23 cellular contexts compared by ENCODE assay signal in genomic region chr12:8075935-8076334, GRCh38. TPM values are rescaled to one million over a fixed set of nuclear protein-coding genes. Genes with fewer than 3 reads are reported as not detected.
DNase-seq lines count a peak whose midpoint lies in the region; ATAC-seq, FAIRE-seq and TF ChIP-seq lines count a peak whose summit lies in the region.
"Had no signal": no experiment of that assay in that cellular context is flagged by ENCODE, and none has a peak within 500 bp of the region (broad histone marks: within the 10 kb centered on the region; RNA-seq: fewer than 3 reads in every experiment).

No MANE protein-coding gene starts in this region.

- no peak overlapping the region for H2AFZ ChIP-seq in HepG2 (ENCODE audit: low read length)
- H2AFZ ChIP-seq: GM23338 had no signal

- H3K4me3 ChIP-seq in HepG2 (replicated peaks in 1 of 3; ENCODE audit: insufficient read depth in 1 of 3, low read depth in 2 of 3, low read length in 3 of 3) (no peak overlapping the region), right lobe of liver (no peak overlapping the region), small intestine (ENCODE audit: low read depth in 1 of 2, low read length in 2 of 2) (no peak overlapping the region)
- H3K4me3 ChIP-seq: BLaER1, GM12878, GM23338 had no signal

- H3K27ac ChIP-seq in HepG2 (ENCODE audit: extremely low read length, insufficient read depth, low read length) (no peak overlapping the region), right lobe of liver (no peak overlapping the region), small intestine (ENCODE audit: low read depth in 1 of 2, low read length in 1 of 2) (no peak overlapping the region)
- H3K27ac ChIP-seq: 22Rv1, BLaER1, C4-2B had no signal

- intact Hi-C loops in HepG2 (cut with micrococcal nuclease; ENCODE audit: unreplicated experiment), result no loop called here
- intact Hi-C loops in right lobe of liver (cut with DNase I), result no loop called here

- no peaks in the 10 kb centered on the region for H3K79me2 ChIP-seq in HepG2 (ENCODE audit: insufficient read depth, low read length)

- no peak for FAIRE-seq in HepG2 (lab: Jason Lieb, UNC)
- FAIRE-seq in frontal cortex (lab: Jason Lieb, UNC), result peak; percentile 10
- peak; percentile 55 for FAIRE-seq in small intestine (lab: Jason Lieb, UNC)
- FAIRE-seq: A204.1, D721Med, GM12878, GM19239 had no signal

- TF ChIP-seq POLR2A in HepG2 (IDR thresholded peaks at IDR 0.05; ENCODE audit: insufficient read depth in 1 of 2, low read depth in 2 of 2, low read length in 2 of 2) (no peak), right lobe of liver (IDR thresholded peaks at IDR 0.05) (no peak)

- WGBS in HepG2 (ENCODE audit: low lambda C conversion rate), result 38% methylated on average over 6 of the region's 6 CpGs
- 51% methylated on average over 6 of the region's 6 CpGs for WGBS in right lobe of liver (ENCODE audit: insufficient coverage, low coverage, low lambda C conversion rate, missing lambda C conversion rate)
- WGBS in small intestine, 3 donors, result 75 to 91% (median 85%) methylated on average over 6 of the region's 6 CpGs

- H3K36me3 ChIP-seq in HepG2 (replicated peaks in 1 of 2; ENCODE audit: control insufficient read depth in 1 of 2, insufficient read depth in 2 of 2, low read length in 2 of 2) (no peaks in the 10 kb centered on the region), right lobe of liver (no peaks in the 10 kb centered on the region), small intestine (ENCODE audit: control insufficient read depth in 2 of 2, insufficient read depth in 2 of 2, low read length in 2 of 2) (no peaks in the 10 kb centered on the region)
- H3K36me3 ChIP-seq: BLaER1 had no signal

- no peak overlapping the region for H3K9ac ChIP-seq in HepG2 (ENCODE audit: insufficient read depth, low read depth, low read length)
- H3K9ac ChIP-seq: BLaER1 had no signal

- POLR2A ChIA-PET in HepG2 (lab: Yijun Ruan, JAX), result no interaction called here

- TF ChIP-seq EP300 in HepG2 (IDR thresholded peaks at IDR 0.05; ENCODE audit: low read depth in 2 of 2, low read length in 2 of 2) (no peak), HepG2 (CRISPR knock-in tag; IDR thresholded peaks at IDR 0.05; ENCODE audit: borderline replicate concordance) (no peak)

- H3K4me2 ChIP-seq in HepG2 (ENCODE audit: low read depth, low read length), result no peak overlapping the region
- H3K4me2 ChIP-seq: BLaER1, GM23338 had no signal

- H3K27me3 ChIP-seq in HepG2 (ENCODE audit: control insufficient read depth in 1 of 2, insufficient read depth in 2 of 2, low read length in 2 of 2) (peaks cover 0 to 2% of the 10 kb centered on the region in 2 experiments; a peak in 1 of 5 replicates), right lobe of liver (no peaks in the 10 kb centered on the region), small intestine (ENCODE audit: control insufficient read depth in 2 of 2, insufficient read depth in 2 of 2, low read length in 2 of 2) (no peaks in the 10 kb centered on the region)
- H3K27me3 ChIP-seq: BLaER1 had no signal

- no peak for TF ChIP-seq CTCF in HepG2 (CRISPR knock-in tag; IDR thresholded peaks at IDR 0.05)
- no peak for TF ChIP-seq CTCF in right lobe of liver (IDR thresholded peaks at IDR 0.05)

- ATAC-seq in HepG2 (no peak), right lobe of liver (no peak)
- ATAC-seq: GM12878, GM23338, HCT116 had no signal

- no peak for TF ChIP-seq RAD21 in HepG2 (CRISPR knock-in tag; IDR thresholded peaks at IDR 0.05)

- H4K20me1 ChIP-seq in HepG2 (ENCODE audit: insufficient read depth, low read length), result no peaks in the 10 kb centered on the region
- H4K20me1 ChIP-seq: BLaER1 had no signal

- H3K4me1 ChIP-seq in HepG2 (ENCODE audit: insufficient read depth, low read length), result peaks cover 11% of the 10 kb centered on the region
- H3K4me1 ChIP-seq in right lobe of liver, result no peaks in the 10 kb centered on the region
- H3K4me1 ChIP-seq in small intestine (ENCODE audit: control insufficient read depth in 2 of 2, insufficient read depth in 1 of 2, low read depth in 1 of 2, low read length in 1 of 2), result no peaks in the 10 kb centered on the region

- no peaks in the 10 kb centered on the region for H3K9me3 ChIP-seq in HepG2 (ENCODE audit: low read length)
- H3K9me3 ChIP-seq in right lobe of liver, result no peaks in the 10 kb centered on the region
- H3K9me3 ChIP-seq in small intestine (ENCODE audit: control insufficient read depth, low read depth), result no peaks in the 10 kb centered on the region
- H3K9me3 ChIP-seq: BLaER1 had no signal

- no TSS peak for BruUV-seq in HepG2 (replicated peaks; lab: Mats Ljungman, UMichigan)

- CTCF ChIA-PET in HepG2 (lab: Yijun Ruan, JAX; ENCODE audit: low intra/inter-chr PET ratio, low total read pairs), result no interaction called here

- in situ Hi-C loops in HepG2 (cut with HindIII; ENCODE audit: extremely low pct_ligation_motif_present, low pct_unique_long_range_greater_than_20kb), result no loop called here

- DNase-seq in HepG2 (ENCODE audit: low spot score) (no peak), right lobe of liver (no peak), frontal cortex (ENCODE audit: low spot score in 2 of 2) (no peak), small intestine (no peak), NCI-H2081 (lab: John Stamatoyannopoulos, UW) (no peak)
- no peak for DNase-seq in stimulated activated naive CD4-positive, alpha-beta T cell treated with Interleukin-2 at 50 U/mL for 16 hours (lab: John Stamatoyannopoulos, UW)
- DNase-seq: CD4-positive, alpha-beta T cell; CD8-positive, alpha-beta memory T cell; DMS 273 treated with DMSO at 0.1 percent for 48 hours; DMS79; EL; GDM1; H9 had no signal

RNA-seq across cellular contexts. Expression of gene NECAP1, which starts 6.1 kb away (rescaled TPM):
- total RNA-seq in HepG2 (2016; rRNA removed; fragmentation: Illumina TruSeq; extraction: Trizol), result 28.4 and 33.8 TPM in 2 replicates
- 3.8 and 4.0 TPM in 2 replicates for total RNA-seq in HepG2 (2016; cell fraction: cytosol; rRNA removed; fragmentation: Illumina TruSeq; extraction: Trizol; ENCODE audit: low read depth)
- total RNA-seq in HepG2 (2016; cell fraction: insoluble cytoplasmic fraction; rRNA removed; fragmentation: Illumina TruSeq; extraction: Trizol), result 28.8 and 35.2 TPM in 2 replicates
- 10.9 and 13.5 TPM in 2 replicates for total RNA-seq in HepG2 (2016; cell fraction: membrane; rRNA removed; fragmentation: Illumina TruSeq; extraction: Trizol)
- 19.3 and 24.6 TPM in 2 replicates for total RNA-seq in HepG2 (2016; cell fraction: nucleus; rRNA removed; fragmentation: Illumina TruSeq; extraction: Trizol)
- 17.7 and 24.4 TPM in 2 replicates for polyA plus RNA-seq in HepG2 (2011; rRNA removed)
- polyA plus RNA-seq in HepG2 (2011; cell fraction: cytosol; rRNA removed), result 23.1 and 25.7 TPM in 2 replicates
- 23.3 and 25.9 TPM in 2 replicates for polyA plus RNA-seq in HepG2 (2011; cell fraction: nucleus; rRNA removed)
- polyA plus RNA-seq in HepG2 (2012), result 13.2 and 15.4 TPM in 2 replicates
- 1.1 and 1.3 TPM in 2 replicates for polyA plus RNA-seq in HepG2 (2016; cell fraction: cytosol; fragmentation: Illumina TruSeq; extraction: Trizol; ENCODE audit: low read depth)
- polyA plus RNA-seq in HepG2 (2016; cell fraction: insoluble cytoplasmic fraction; fragmentation: Illumina TruSeq; extraction: Trizol; ENCODE audit: low read depth), result 29.8 and 32.2 TPM in 2 replicates
- polyA plus RNA-seq in HepG2 (2016; cell fraction: membrane; fragmentation: Illumina TruSeq; extraction: Trizol; ENCODE audit: low read depth), result 3.2 and 4.2 TPM in 2 replicates
- polyA plus RNA-seq in HepG2 (2016; cell fraction: nucleus; fragmentation: Illumina TruSeq; extraction: Trizol; ENCODE audit: insufficient read depth, low read depth), result 25.5 and 30.5 TPM in 2 replicates
- 23.1 and 37.5 TPM in 2 replicates for polyA minus RNA-seq in HepG2 (2011; rRNA and poly(A)+ RNA removed; ENCODE audit: low replicate concordance)
- 20.2 and 23.5 TPM in 2 replicates for polyA minus RNA-seq in HepG2 (2011; cell fraction: cytosol; rRNA and poly(A)+ RNA removed)
- polyA minus RNA-seq in HepG2 (2011; cell fraction: nucleus; rRNA and poly(A)+ RNA removed), result 20.9 and 33.4 TPM in 2 replicates
- total RNA-seq in right lobe of liver, result 10 to 100 TPM; 12.9 to 32.1 (median 17.1) TPM
- 198 TPM for total RNA-seq in frontal cortex
- 10 to 100 TPM; 23.6 to 49.0 (median 33.2) TPM for polyA plus RNA-seq in small intestine

RNA-seq across cellular contexts. Expression of gene C3AR1, which starts 9.8 kb away (rescaled TPM):
- total RNA-seq in HepG2 (2016; rRNA removed; fragmentation: Illumina TruSeq; extraction: Trizol), result not detected in 2 replicates
- not detected in 2 replicates for total RNA-seq in HepG2 (2016; cell fraction: cytosol; rRNA removed; fragmentation: Illumina TruSeq; extraction: Trizol; ENCODE audit: low read depth)
- not detected in 2 replicates for total RNA-seq in HepG2 (2016; cell fraction: insoluble cytoplasmic fraction; rRNA removed; fragmentation: Illumina TruSeq; extraction: Trizol)
- total RNA-seq in HepG2 (2016; cell fraction: membrane; rRNA removed; fragmentation: Illumina TruSeq; extraction: Trizol), result not detected in 2 replicates
- total RNA-seq in HepG2 (2016; cell fraction: nucleus; rRNA removed; fragmentation: Illumina TruSeq; extraction: Trizol), result not detected in 2 replicates
- polyA plus RNA-seq in HepG2 (2011; rRNA removed), result not detected in 2 replicates
- not detected in 2 replicates for polyA plus RNA-seq in HepG2 (2011; cell fraction: cytosol; rRNA removed)
- not detected in 2 replicates for polyA plus RNA-seq in HepG2 (2011; cell fraction: nucleus; rRNA removed)
- not detected in 2 replicates for polyA plus RNA-seq in HepG2 (2012)
- not detected in 2 replicates for polyA plus RNA-seq in HepG2 (2016; cell fraction: cytosol; fragmentation: Illumina TruSeq; extraction: Trizol; ENCODE audit: low read depth)
- not detected in 2 replicates for polyA plus RNA-seq in HepG2 (2016; cell fraction: insoluble cytoplasmic fraction; fragmentation: Illumina TruSeq; extraction: Trizol; ENCODE audit: low read depth)
- polyA plus RNA-seq in HepG2 (2016; cell fraction: membrane; fragmentation: Illumina TruSeq; extraction: Trizol; ENCODE audit: low read depth), result not detected in 2 replicates
- polyA plus RNA-seq in HepG2 (2016; cell fraction: nucleus; fragmentation: Illumina TruSeq; extraction: Trizol; ENCODE audit: insufficient read depth, low read depth), result not detected in 2 replicates
- not detected in 2 replicates for polyA minus RNA-seq in HepG2 (2011; rRNA and poly(A)+ RNA removed; ENCODE audit: low replicate concordance)
- polyA minus RNA-seq in HepG2 (2011; cell fraction: cytosol; rRNA and poly(A)+ RNA removed), result not detected in 2 replicates
- not detected in 2 replicates for polyA minus RNA-seq in HepG2 (2011; cell fraction: nucleus; rRNA and poly(A)+ RNA removed)
- 10 to 100 TPM in 1 of 6 experiments, 1 to 10 TPM in 5; 2.0 to 11.9 (median 3.8) TPM for total RNA-seq in right lobe of liver
- 1.6 TPM for total RNA-seq in frontal cortex
- 1 to 10 TPM; 2.7 to 7.5 (median 2.9) TPM for polyA plus RNA-seq in small intestine
- total RNA-seq: GM23338, H9 had no signal
- polyA plus RNA-seq: GM23338 had no signal

RNA-seq across cellular contexts. Expression of gene FOXJ2, which starts 43.4 kb away (rescaled TPM):
- total RNA-seq in HepG2 (2016; rRNA removed; fragmentation: Illumina TruSeq; extraction: Trizol) (2.2 and 3.0 TPM in 2 replicates), right lobe of liver (1 to 10 TPM; 4.4 to 5.7 (median 4.8) TPM), frontal cortex (6.1 TPM)
- total RNA-seq in HepG2 (2016; cell fraction: cytosol; rRNA removed; fragmentation: Illumina TruSeq; extraction: Trizol; ENCODE audit: low read depth), result 0.40 and 0.79 TPM in 2 replicates
- total RNA-seq in HepG2 (2016; cell fraction: insoluble cytoplasmic fraction; rRNA removed; fragmentation: Illumina TruSeq; extraction: Trizol), result 1.9 and 2.6 TPM in 2 replicates
- 1.6 and 1.8 TPM in 2 replicates for total RNA-seq in HepG2 (2016; cell fraction: membrane; rRNA removed; fragmentation: Illumina TruSeq; extraction: Trizol)
- total RNA-seq in HepG2 (2016; cell fraction: nucleus; rRNA removed; fragmentation: Illumina TruSeq; extraction: Trizol), result 3.4 and 3.8 TPM in 2 replicates
- polyA plus RNA-seq in HepG2 (2011; rRNA removed) (2.4 and 2.9 TPM in 2 replicates), small intestine (1 to 10 TPM; 3.8 to 6.8 (median 4.0) TPM)
- 1.2 and 1.3 TPM in 2 replicates for polyA plus RNA-seq in HepG2 (2011; cell fraction: cytosol; rRNA removed)
- 4.7 and 5.1 TPM in 2 replicates for polyA plus RNA-seq in HepG2 (2011; cell fraction: nucleus; rRNA removed)
- polyA plus RNA-seq in HepG2 (2012), result 2.9 and 4.3 TPM in 2 replicates
- 0.14 and 0.19 TPM in 2 replicates for polyA plus RNA-seq in HepG2 (2016; cell fraction: cytosol; fragmentation: Illumina TruSeq; extraction: Trizol; ENCODE audit: low read depth)
- 2.9 and 3.1 TPM in 2 replicates for polyA plus RNA-seq in HepG2 (2016; cell fraction: insoluble cytoplasmic fraction; fragmentation: Illumina TruSeq; extraction: Trizol; ENCODE audit: low read depth)
- polyA plus RNA-seq in HepG2 (2016; cell fraction: membrane; fragmentation: Illumina TruSeq; extraction: Trizol; ENCODE audit: low read depth), result 0.69 and 0.73 TPM in 2 replicates
- 6.6 and 7.8 TPM in 2 replicates for polyA plus RNA-seq in HepG2 (2016; cell fraction: nucleus; fragmentation: Illumina TruSeq; extraction: Trizol; ENCODE audit: insufficient read depth, low read depth)
- polyA minus RNA-seq in HepG2 (2011; rRNA and poly(A)+ RNA removed; ENCODE audit: low replicate concordance), result 4.0 and 8.3 TPM in 2 replicates
- 1.7 and 1.9 TPM in 2 replicates for polyA minus RNA-seq in HepG2 (2011; cell fraction: cytosol; rRNA and poly(A)+ RNA removed)
- 2.8 and 3.6 TPM in 2 replicates for polyA minus RNA-seq in HepG2 (2011; cell fraction: nucleus; rRNA and poly(A)+ RNA removed)

RNA-seq across cellular contexts. Expression of gene CLEC4A, which starts 47.5 kb away (rescaled TPM):
- total RNA-seq in HepG2 (2016; rRNA removed; fragmentation: Illumina TruSeq; extraction: Trizol), result not detected in 2 replicates
- total RNA-seq in HepG2 (2016; cell fraction: cytosol; rRNA removed; fragmentation: Illumina TruSeq; extraction: Trizol; ENCODE audit: low read depth), result not detected in 2 replicates
- total RNA-seq in HepG2 (2016; cell fraction: insoluble cytoplasmic fraction; rRNA removed; fragmentation: Illumina TruSeq; extraction: Trizol), result 0.41 TPM in 1 of 2 replicates, not detected in the other
- total RNA-seq in HepG2 (2016; cell fraction: membrane; rRNA removed; fragmentation: Illumina TruSeq; extraction: Trizol), result 0.14 TPM in 1 of 2 replicates, not detected in the other
- 0.50 TPM in 1 of 2 replicates, not detected in the other for total RNA-seq in HepG2 (2016; cell fraction: nucleus; rRNA removed; fragmentation: Illumina TruSeq; extraction: Trizol)
- 0.50 and 0.55 TPM in 2 replicates for polyA plus RNA-seq in HepG2 (2011; rRNA removed)
- polyA plus RNA-seq in HepG2 (2011; cell fraction: cytosol; rRNA removed), result 0.08 TPM in 1 of 2 replicates, not detected in the other
- polyA plus RNA-seq in HepG2 (2011; cell fraction: nucleus; rRNA removed), result 1.1 and 1.2 TPM in 2 replicates
- 0.55 and 0.60 TPM in 2 replicates for polyA plus RNA-seq in HepG2 (2012)
- polyA plus RNA-seq in HepG2 (2016; cell fraction: cytosol; fragmentation: Illumina TruSeq; extraction: Trizol; ENCODE audit: low read depth), result 0.17 and 0.19 TPM in 2 replicates
- polyA plus RNA-seq in HepG2 (2016; cell fraction: insoluble cytoplasmic fraction; fragmentation: Illumina TruSeq; extraction: Trizol; ENCODE audit: low read depth), result not detected in 2 replicates
- polyA plus RNA-seq in HepG2 (2016; cell fraction: membrane; fragmentation: Illumina TruSeq; extraction: Trizol; ENCODE audit: low read depth), result not detected in 2 replicates
- polyA plus RNA-seq in HepG2 (2016; cell fraction: nucleus; fragmentation: Illumina TruSeq; extraction: Trizol; ENCODE audit: insufficient read depth, low read depth), result 1.0 and 1.4 TPM in 2 replicates
- polyA minus RNA-seq in HepG2 (2011; rRNA and poly(A)+ RNA removed; ENCODE audit: low replicate concordance), result 0.90 TPM in 1 of 2 replicates, not detected in the other
- polyA minus RNA-seq in HepG2 (2011; cell fraction: cytosol; rRNA and poly(A)+ RNA removed), result not detected in 2 replicates
- 0.62 and 1.0 TPM in 2 replicates for polyA minus RNA-seq in HepG2 (2011; cell fraction: nucleus; rRNA and poly(A)+ RNA removed)
- total RNA-seq in right lobe of liver, result 1 to 10 TPM in 1 of 6 experiments, under 1 TPM in 4, not detected in 1; 0.25 to 1.3 (median 0.63) TPM
- total RNA-seq in frontal cortex, result 1.2 TPM
- polyA plus RNA-seq in small intestine, result 1 to 10 TPM in 2 of 3 donors, under 1 TPM in 1; 0.79 to 7.6 (median 4.0) TPM
- total RNA-seq: GM23338, H4 had no signal
